ENCODE assay signal across 14 cellular contexts in the genomic region with DNA sequence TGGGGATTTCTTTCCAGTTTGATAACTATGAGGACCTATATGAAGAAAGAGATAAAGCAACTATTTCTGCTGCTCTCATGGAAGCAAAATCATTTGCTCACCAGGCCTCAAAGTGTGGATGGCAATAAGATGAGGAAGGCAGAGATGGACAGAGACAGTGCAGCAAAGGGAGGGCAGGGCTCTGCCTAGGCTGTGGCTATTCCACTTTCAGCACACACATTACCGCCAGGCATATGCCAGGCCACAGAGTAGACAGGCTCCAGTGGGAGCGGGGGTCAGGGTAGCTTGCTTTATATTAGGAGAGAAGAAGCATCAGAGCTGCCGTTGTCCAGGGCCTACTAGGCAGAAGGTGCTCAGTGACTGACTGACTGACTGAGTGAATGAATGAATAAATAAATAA. TPM values are rescaled to one million over a fixed set of nuclear protein-coding genes. Genes with fewer than 3 reads are reported as not detected.
DNase-seq lines count a peak whose midpoint lies in the region; ATAC-seq and TF ChIP-seq lines count a peak whose summit lies in the region.
"Had no signal": no experiment of that assay in that cellular context is flagged by ENCODE, and none has a peak within 500 bp of the region (broad histone marks: within the 10 kb centered on the region; RNA-seq: fewer than 3 reads in every experiment).

No MANE protein-coding gene starts in this region.

- no peak for ATAC-seq in activated naive CD8-positive, alpha-beta T cell treated with anti-CD3 and anti-CD28 coated beads, Interleukin-2, amount 10 ng/mL, durations not matched to agents 7 days and 5 days (ENCODE audit: low read depth)

- DNase-seq in activated T-cell treated with anti-CD3 and anti-CD28 coated beads, Interleukin-2, amount 50 U/mL, for 24 hours = no peak
- DNase-seq in activated T-cell treated with anti-CD3 and anti-CD28 coated beads for 4 hours (no peak), HFFc6 (no peak), posterior vena cava (ENCODE audit: low spot score) (peak; percentile 66), NCI-H1092 treated with DMSO at 0.1 percent for 48 hours (lab: John Stamatoyannopoulos, UW) (no peak), OCI-M2 (lab: John Stamatoyannopoulos, UW; ENCODE audit: unreplicated experiment) (no peak), amniotic stem cell (lab: John Stamatoyannopoulos, UW) (no peak)
- DNase-seq in activated naive CD8-positive, alpha-beta T cell treated with anti-CD3 and anti-CD28 coated beads, Interleukin-2, amount 10 ng/mL, durations not matched to agents 7 days and 5 days = no peak
- DNase-seq: ACHN; activated CD8-positive, alpha-beta memory T cell treated with anti-CD3 and anti-CD28 coated beads for 24 hours; adrenal gland; Right ventricle myocardium superior; T1000 had no signal

- no peaks in the 10 kb centered on the region for H3K9me3 Mint-ChIP-seq in activated T-cell treated with anti-CD3 and anti-CD28 coated beads, Interleukin-2, amount 50 U/mL, for 24 hours
- no peaks in the 10 kb centered on the region for H3K9me3 Mint-ChIP-seq in HFFc6
- H3K9me3 Mint-ChIP-seq in activated naive CD8-positive, alpha-beta T cell treated with anti-CD3 and anti-CD28 coated beads, Interleukin-2, amount 10 ng/mL, durations not matched to agents 7 days and 5 days = no peaks in the 10 kb centered on the region

- peaks cover 97% of the 10 kb centered on the region for H3K36me3 Mint-ChIP-seq in activated T-cell treated with anti-CD3 and anti-CD28 coated beads, Interleukin-2, amount 50 U/mL, for 24 hours (ENCODE audit: low read depth)
- peaks cover 47% of the 10 kb centered on the region for H3K36me3 Mint-ChIP-seq in HFFc6 (ENCODE audit: low read depth)
- peaks cover 53% of the 10 kb centered on the region for H3K36me3 Mint-ChIP-seq in activated naive CD8-positive, alpha-beta T cell treated with anti-CD3 and anti-CD28 coated beads, Interleukin-2, amount 10 ng/mL, durations not matched to agents 7 days and 5 days

- no peak for TF ChIP-seq CTCF in HFFc6 (IDR thresholded peaks at IDR 0.05)

- H3K4me3 Mint-ChIP-seq in activated T-cell treated with anti-CD3 and anti-CD28 coated beads, Interleukin-2, amount 50 U/mL, for 24 hours = no peak overlapping the region
- H3K4me3 Mint-ChIP-seq in HFFc6 = no peak overlapping the region
- no peak overlapping the region for H3K4me3 Mint-ChIP-seq in activated naive CD8-positive, alpha-beta T cell treated with anti-CD3 and anti-CD28 coated beads, Interleukin-2, amount 10 ng/mL, durations not matched to agents 7 days and 5 days

- H3K4me1 Mint-ChIP-seq in activated T-cell treated with anti-CD3 and anti-CD28 coated beads, Interleukin-2, amount 50 U/mL, for 24 hours (ENCODE audit: low read depth) = peaks cover 90% of the 10 kb centered on the region
- peaks cover 64% of the 10 kb centered on the region for H3K4me1 Mint-ChIP-seq in HFFc6 (ENCODE audit: low read depth)
- peaks cover 81% of the 10 kb centered on the region for H3K4me1 Mint-ChIP-seq in activated naive CD8-positive, alpha-beta T cell treated with anti-CD3 and anti-CD28 coated beads, Interleukin-2, amount 10 ng/mL, durations not matched to agents 7 days and 5 days

- POLR2A ChIA-PET in activated naive CD8-positive, alpha-beta T cell treated with anti-CD3 and anti-CD28 coated beads, Interleukin-2, amount 10 ng/mL, durations not matched to agents 7 days and 5 days (lab: Charles Lee) = interaction anchor here (0.6 to 4.2 kb wide), 3 partner anchors 17 to 41 kb away, joined by 3 to 29 read pairs (median 6); a partner anchor contains a TSS

- H3K27me3 Mint-ChIP-seq in activated T-cell treated with anti-CD3 and anti-CD28 coated beads, Interleukin-2, amount 50 U/mL, for 24 hours = no peaks in the 10 kb centered on the region
- H3K27me3 Mint-ChIP-seq in HFFc6 (ENCODE audit: insufficient read depth) = peaks cover 1% of the 10 kb centered on the region
- no peaks in the 10 kb centered on the region for H3K27me3 Mint-ChIP-seq in activated naive CD8-positive, alpha-beta T cell treated with anti-CD3 and anti-CD28 coated beads, Interleukin-2, amount 10 ng/mL, durations not matched to agents 7 days and 5 days

- intact Hi-C loops in posterior vena cava (cut with DNase I) = no loop called here

- H3K27ac Mint-ChIP-seq in activated T-cell treated with anti-CD3 and anti-CD28 coated beads, Interleukin-2, amount 50 U/mL, for 24 hours = peak overlapping the region; percentile 86
- H3K27ac Mint-ChIP-seq in HFFc6 = 0 out of 2 replicates have a peak overlapping the region, but pooled peaks have one; percentile 74
- peak overlapping the region; percentile 84 for H3K27ac Mint-ChIP-seq in activated naive CD8-positive, alpha-beta T cell treated with anti-CD3 and anti-CD28 coated beads, Interleukin-2, amount 10 ng/mL, durations not matched to agents 7 days and 5 days

RNA-seq across cellular contexts. Expression of a gene that starts 40.9 kb away (rescaled TPM):
- 100 to 1,000 TPM; 111 to 122 (median 117) TPM for total RNA-seq in HFFc6 (2021; fragmentation: NEBNext Ultra II Directional; extraction: Animal tissue kit (Norgen Biotek cat#: 25700))
- total RNA-seq in activated naive CD8-positive, alpha-beta T cell treated with anti-CD3 and anti-CD28 coated beads, Interleukin-2, amount 10 ng/mL, durations not matched to agents 7 days and 5 days = 10 to 100 TPM; 61.7 to 64.5 TPM
- 10 to 100 TPM; 65.4 to 76.0 TPM for total RNA-seq in posterior vena cava

RNA-seq across cellular contexts. Expression of a gene that starts 44.1 kb away (rescaled TPM):
- not detected for total RNA-seq in HFFc6 (2021; fragmentation: NEBNext Ultra II Directional; extraction: Animal tissue kit (Norgen Biotek cat#: 25700))
- not detected for total RNA-seq in activated naive CD8-positive, alpha-beta T cell treated with anti-CD3 and anti-CD28 coated beads, Interleukin-2, amount 10 ng/mL, durations not matched to agents 7 days and 5 days
- 1 to 10 TPM; 2.5 to 6.5 TPM for total RNA-seq in posterior vena cava
- total RNA-seq: adrenal gland, H1 had no signal

RNA-seq across cellular contexts. Expression of a gene that starts 57.3 kb away (rescaled TPM):
- 100 to 1,000 TPM in 4 of 6 experiments, 10 to 100 TPM in 2; 51.0 to 117 (median 107) TPM for total RNA-seq in HFFc6 (2021; fragmentation: NEBNext Ultra II Directional; extraction: Animal tissue kit (Norgen Biotek cat#: 25700))
- total RNA-seq in activated naive CD8-positive, alpha-beta T cell treated with anti-CD3 and anti-CD28 coated beads, Interleukin-2, amount 10 ng/mL, durations not matched to agents 7 days and 5 days = 100 to 1,000 TPM; 111 to 114 TPM
- under 1 TPM; 0.76 to 0.88 TPM for total RNA-seq in posterior vena cava

Comparison
In these comparisons a context has a peak if more than half of its experiments do, and no peak if none do; other contexts are left out.
1. RNA of a gene that starts 57.3 kb away (total RNA-seq): 111 to 114 TPM in activated naive CD8-positive, alpha-beta T cell treated with anti-CD3 and anti-CD28 coated beads, Interleukin-2, amount 10 ng/mL, durations not matched to agents 7 days and 5 days and 51.0 to 117 TPM in HFFc6; 0.76 to 0.88 TPM in posterior vena cava; every median in the first group is over 10 times any median in the second.
2. Peak in every context shown above with its lines, with median percentiles within 50 percentile points of each other: H3K27ac Mint-ChIP-seq.